22 cellular contexts compared by ENCODE assay signal in the genomic region with DNA sequence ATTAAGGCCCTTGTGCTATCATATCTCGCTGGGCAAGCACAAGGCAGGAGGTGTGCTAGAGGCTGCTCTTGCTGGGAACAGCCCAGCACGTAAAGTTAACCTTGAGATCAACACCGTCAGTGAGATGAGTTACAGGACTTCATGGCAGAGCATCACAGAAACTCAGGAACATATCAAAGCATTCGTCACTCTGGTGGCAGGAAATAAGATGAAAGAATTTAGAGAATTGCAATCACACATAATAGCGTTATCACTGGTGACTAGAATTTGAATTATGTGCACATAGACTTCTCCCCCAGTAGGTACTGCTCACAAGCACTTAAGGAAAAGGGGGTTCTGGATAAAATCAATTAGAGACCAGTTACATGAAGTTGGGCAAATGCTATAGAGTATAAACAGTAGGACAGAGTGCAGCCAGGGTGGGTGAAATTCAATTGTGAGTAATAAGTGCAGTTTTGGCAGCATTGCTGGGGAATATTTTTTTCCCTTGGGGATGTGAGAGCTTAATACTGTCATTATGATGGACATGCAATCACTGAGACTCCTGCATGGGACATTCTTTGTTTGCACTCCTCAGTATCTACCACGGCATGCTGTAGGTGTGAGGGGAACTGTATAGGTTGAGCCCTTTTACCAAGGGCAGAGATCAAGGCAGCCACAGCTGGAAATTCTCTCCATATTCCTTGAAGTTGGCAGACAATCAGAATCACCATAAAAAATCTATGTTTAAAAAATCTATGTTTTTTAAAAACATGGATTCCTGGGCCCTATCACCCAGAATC. TPM values are rescaled to one million over a fixed set of nuclear protein-coding genes. Genes with fewer than 3 reads are reported as not detected.
A peak's percentile ranks its signal among the peaks of the same experiment; 100 is the strongest.
DNase-seq lines count a peak whose midpoint lies in the region; ATAC-seq and TF ChIP-seq lines count a peak whose summit lies in the region.
"Had no signal": no experiment of that assay in that cellular context is flagged by ENCODE, and none has a peak within 500 bp of the region (broad histone marks: within the 10 kb centered on the region; RNA-seq: fewer than 3 reads in every experiment).

No MANE protein-coding gene starts in this region.

- no peak overlapping the region for H2AFZ ChIP-seq in osteoblast (ENCODE audit: low read length)

- no peaks in the 10 kb centered on the region for H3K27me3 ChIP-seq in osteoblast (ENCODE audit: insufficient read depth, low read length)
- H3K27me3 ChIP-seq: uterus had no signal

- no peaks in the 10 kb centered on the region for H3K36me3 Mint-ChIP-seq in glutamatergic neuron (ENCODE audit: unreplicated experiment)
- H3K36me3 Mint-ChIP-seq: CD4-positive, alpha-beta memory T cell; stimulated activated effector memory CD8-positive, alpha-beta T cell treated with anti-CD3 and anti-CD28 coated beads, Interleukin-12 subunit alpha, Interleukin-12 subunit beta, amount 100 ng/mL, for 72 hours had no signal

- no peak overlapping the region for H3K27ac Mint-ChIP-seq in glutamatergic neuron (ENCODE audit: unreplicated experiment)
- H3K27ac Mint-ChIP-seq: activated naive CD4-positive, alpha-beta T cell treated with anti-CD3 and anti-CD28 coated beads for 36 hours; CD4-positive, alpha-beta memory T cell; H9; nephron; stimulated activated effector memory CD8-positive, alpha-beta T cell treated with anti-CD3 and anti-CD28 coated beads, Interleukin-12 subunit alpha, Interleukin-12 subunit beta, amount 100 ng/mL, for 72 hours had no signal

- H4K20me1 ChIP-seq in osteoblast (ENCODE audit: insufficient read depth, low read length), result no peaks in the 10 kb centered on the region

- H3K4me1 Mint-ChIP-seq in glutamatergic neuron (ENCODE audit: low read depth, unreplicated experiment), result no peaks in the 10 kb centered on the region
- H3K4me1 Mint-ChIP-seq: CD4-positive, alpha-beta memory T cell; H9; stimulated activated effector memory CD8-positive, alpha-beta T cell treated with anti-CD3 and anti-CD28 coated beads, Interleukin-12 subunit alpha, Interleukin-12 subunit beta, amount 100 ng/mL, for 72 hours had no signal

- H3K4me3 Mint-ChIP-seq in glutamatergic neuron (ENCODE audit: unreplicated experiment), result no peak overlapping the region
- H3K4me3 Mint-ChIP-seq: activated naive CD4-positive, alpha-beta T cell treated with anti-CD3 and anti-CD28 coated beads for 36 hours; CD4-positive, alpha-beta memory T cell; H9; nephron; stimulated activated effector memory CD8-positive, alpha-beta T cell treated with anti-CD3 and anti-CD28 coated beads, Interleukin-12 subunit alpha, Interleukin-12 subunit beta, amount 100 ng/mL, for 72 hours had no signal

- H3K4me1 ChIP-seq in osteoblast (ENCODE audit: insufficient read depth, low read length), result peaks cover 50% of the 10 kb centered on the region
- H3K4me1 ChIP-seq: uterus had no signal

- H3K27me3 Mint-ChIP-seq in glutamatergic neuron (ENCODE audit: unreplicated experiment), result no peaks in the 10 kb centered on the region

- peak overlapping the region; percentile 51 for H3K27ac ChIP-seq in osteoblast (ENCODE audit: low read depth, low read length)
- H3K27ac ChIP-seq: uterus had no signal

- no peaks in the 10 kb centered on the region for H3K79me2 ChIP-seq in osteoblast (ENCODE audit: insufficient read depth, low read length)

- TF ChIP-seq CTCF in fibroblast of pulmonary artery (IDR thresholded peaks at IDR 0.05; ENCODE audit: low read length, missing control alignments) (no peak), osteoblast (IDR thresholded peaks at IDR 0.05; ENCODE audit: extremely low read depth, low read depth, low read length) (no peak), glutamatergic neuron (IDR thresholded peaks at IDR 0.05; ENCODE audit: partially characterized antibody, unreplicated experiment) (no peak)

- H3K9me3 Mint-ChIP-seq in glutamatergic neuron (ENCODE audit: unreplicated experiment), result no peaks in the 10 kb centered on the region
- H3K9me3 Mint-ChIP-seq: activated naive CD4-positive, alpha-beta T cell treated with anti-CD3 and anti-CD28 coated beads for 36 hours; H9; nephron; stimulated activated effector memory CD8-positive, alpha-beta T cell treated with anti-CD3 and anti-CD28 coated beads, Interleukin-12 subunit alpha, Interleukin-12 subunit beta, amount 100 ng/mL, for 72 hours had no signal

- H3K4me3 ChIP-seq in fibroblast of pulmonary artery (replicated peaks; ENCODE audit: low read depth, low read length), result no peak overlapping the region
- H3K4me3 ChIP-seq in osteoblast (ENCODE audit: insufficient read depth, low read length), result no peak overlapping the region
- H3K4me3 ChIP-seq: uterus had no signal

- no peak overlapping the region for H3K4me2 ChIP-seq in osteoblast (ENCODE audit: insufficient read depth, low read length)

- no peaks in the 10 kb centered on the region for H3K36me3 ChIP-seq in osteoblast (ENCODE audit: insufficient read depth, low read length)
- H3K36me3 ChIP-seq: uterus had no signal

- intact Hi-C loops in head of caudate nucleus (cut with DNase I), result no loop called here

- H3K9me3 ChIP-seq in osteoblast (ENCODE audit: low read depth, low read length), result no peaks in the 10 kb centered on the region
- H3K9me3 ChIP-seq: uterus had no signal

- peak; percentile 93 for ATAC-seq in SK-N-SH treated with all-trans-retinoic acid at 6 μM for 48 hours
- no peak for ATAC-seq in HG03565 (IDR thresholded peaks at IDR 0.05; ENCODE audit: unreplicated experiment)
- ATAC-seq: left lobe of liver; stimulated activated effector memory CD8-positive, alpha-beta T cell treated with anti-CD3 and anti-CD28 coated beads, Interleukin-12 subunit alpha, Interleukin-12 subunit beta, amount 100 ng/mL, for 72 hours had no signal

- peak; percentile 73 for DNase-seq in HT1080 (ENCODE audit: low read depth)
- peak; percentile 46 for DNase-seq in fibroblast of pulmonary artery (ENCODE audit: low read depth)
- DNase-seq in osteoblast (ENCODE audit: insufficient read length, low spot score, missing footprints), result no peak
- no peak for DNase-seq in glutamatergic neuron
- DNase-seq in head of caudate nucleus, result no peak
- DNase-seq: activated CD4-positive, alpha-beta T cell treated with anti-CD3 and anti-CD28 coated beads for 1 hour; activated naive CD4-positive, alpha-beta T cell treated with anti-CD3 and anti-CD28 coated beads for 36 hours; activated T-cell treated with anti-CD3 and anti-CD28 coated beads, Interleukin-2, amount 50 U/mL, for 48 hours; anterior cingulate cortex; CD4-positive, alpha-beta memory T cell; effector CD8-positive, alpha-beta T cell; GDM1; H9; Karpas-422; NCI-H187; stimulated activated CD4-positive, alpha-beta T cell treated with anti-CD3 and anti-CD28 coated beads, Interleukin-1b, Interleukin-23, amount 100 ng/mL, for 48 hours; uterus had no signal

TF ChIP-seq in SK-N-SH treated with all-trans-retinoic acid at 6 μM for 48 hours, 23 proteins besides CTCF, POLR2A, EP300 and RAD21 (continues in another document):
- TF ChIP-seq CSDC2 (CRISPR knock-in tag; IDR thresholded peaks at IDR 0.05), result no peak
- TF ChIP-seq ARNTL (CRISPR knock-in tag; IDR thresholded peaks at IDR 0.05; ENCODE audit: borderline replicate concordance, low read depth), result no peak
- 0 out of 2 replicates have a peak, but pooled peaks have one; percentile 35 for TF ChIP-seq ZNF70 (CRISPR knock-in tag; IDR thresholded peaks at IDR 0.05)
- TF ChIP-seq TOX (CRISPR knock-in tag; IDR thresholded peaks at IDR 0.05; ENCODE audit: borderline replicate concordance), result peak; percentile 88
- TF ChIP-seq SNAI2 (CRISPR knock-in tag; IDR thresholded peaks at IDR 0.05), result peak; percentile 95
- peak; percentile 87 for TF ChIP-seq ZC3H10 (CRISPR knock-in tag; IDR thresholded peaks at IDR 0.05)
- TF ChIP-seq GLIS3 (CRISPR knock-in tag; IDR thresholded peaks at IDR 0.05), result peak; percentile 96
- TF ChIP-seq, protein P1, sequence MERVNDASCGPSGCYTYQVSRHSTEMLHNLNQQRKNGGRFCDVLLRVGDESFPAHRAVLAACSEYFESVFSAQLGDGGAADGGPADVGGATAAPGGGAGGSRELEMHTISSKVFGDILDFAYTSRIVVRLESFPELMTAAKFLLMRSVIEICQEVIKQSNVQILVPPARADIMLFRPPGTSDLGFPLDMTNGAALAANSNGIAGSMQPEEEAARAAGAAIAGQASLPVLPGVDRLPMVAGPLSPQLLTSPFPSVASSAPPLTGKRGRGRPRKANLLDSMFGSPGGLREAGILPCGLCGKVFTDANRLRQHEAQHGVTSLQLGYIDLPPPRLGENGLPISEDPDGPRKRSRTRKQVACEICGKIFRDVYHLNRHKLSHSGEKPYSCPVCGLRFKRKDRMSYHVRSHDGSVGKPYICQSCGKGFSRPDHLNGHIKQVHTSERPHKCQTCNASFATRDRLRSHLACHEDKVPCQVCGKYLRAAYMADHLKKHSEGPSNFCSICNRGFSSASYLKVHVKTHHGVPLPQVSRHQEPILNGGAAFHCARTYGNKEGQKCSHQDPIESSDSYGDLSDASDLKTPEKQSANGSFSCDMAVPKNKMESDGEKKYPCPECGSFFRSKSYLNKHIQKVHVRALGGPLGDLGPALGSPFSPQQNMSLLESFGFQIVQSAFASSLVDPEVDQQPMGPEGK (CRISPR knock-in tag; IDR thresholded peaks at IDR 0.05; ENCODE audit: borderline replicate concordance), result peak; percentile 100
- no peak for TF ChIP-seq ZNF565 (CRISPR knock-in tag; conservative IDR thresholded peaks at IDR 0.05; ENCODE audit: low read depth)
- TF ChIP-seq, protein P2, sequence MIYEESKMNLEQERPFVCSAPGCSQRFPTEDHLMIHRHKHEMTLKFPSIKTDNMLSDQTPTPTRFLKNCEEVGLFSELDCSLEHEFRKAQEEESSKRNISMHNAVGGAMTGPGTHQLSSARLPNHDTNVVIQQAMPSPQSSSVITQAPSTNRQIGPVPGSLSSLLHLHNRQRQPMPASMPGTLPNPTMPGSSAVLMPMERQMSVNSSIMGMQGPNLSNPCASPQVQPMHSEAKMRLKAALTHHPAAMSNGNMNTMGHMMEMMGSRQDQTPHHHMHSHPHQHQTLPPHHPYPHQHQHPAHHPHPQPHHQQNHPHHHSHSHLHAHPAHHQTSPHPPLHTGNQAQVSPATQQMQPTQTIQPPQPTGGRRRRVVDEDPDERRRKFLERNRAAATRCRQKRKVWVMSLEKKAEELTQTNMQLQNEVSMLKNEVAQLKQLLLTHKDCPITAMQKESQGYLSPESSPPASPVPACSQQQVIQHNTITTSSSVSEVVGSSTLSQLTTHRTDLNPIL (CRISPR knock-in tag; IDR thresholded peaks at IDR 0.05; ENCODE audit: low read depth), result peak; percentile 96
- peak; percentile 100 for TF ChIP-seq ISL1 (CRISPR knock-in tag; IDR thresholded peaks at IDR 0.05)

RNA-seq across cellular contexts. Expression of a gene that starts 44.2 kb away (rescaled TPM):
- total RNA-seq in HT1080 (2014; rRNA removed; shearing (Covaris generic)), result 43.1 and 50.5 TPM in 2 replicates
- polyA plus RNA-seq in HT1080 (2015; cell fraction: cytosol; rRNA removed), result 85.0 and 112 TPM in 2 replicates
- 162 and 163 TPM in 2 replicates for polyA plus RNA-seq in HT1080 (2015; cell fraction: nucleus; rRNA removed)
- total RNA-seq in osteoblast, result 13.3 and 17.0 TPM in 2 replicates
- 1.1 TPM for total RNA-seq in glutamatergic neuron (ENCODE audit: unreplicated experiment)
- total RNA-seq: CD4-positive, alpha-beta memory T cell had no signal
- polyA plus RNA-seq: CD4-positive, alpha-beta memory T cell had no signal

Comparison
In these comparisons a context has a peak if more than half of its experiments do, and no peak if none do; other contexts are left out.
1. DNase-seq: peak in HT1080 (single experiment) and fibroblast of pulmonary artery (single experiment); none in osteoblast (single experiment), glutamatergic neuron (single experiment) and head of caudate nucleus (0 of 42).